Comparison of ENCODE assay signal across 25 cellular contexts in genomic region chr2:122001441-122001874, GRCh38.
A peak's percentile ranks its signal among the peaks of the same experiment; 100 is the strongest.
DNase-seq lines count a peak whose midpoint lies in the region; ATAC-seq and TF ChIP-seq lines count a peak whose summit lies in the region.
"Had no signal": no experiment of that assay in that cellular context is flagged by ENCODE, and none has a peak within 500 bp of the region (broad histone marks: within the 10 kb centered on the region; RNA-seq: fewer than 3 reads in every experiment).

No MANE protein-coding gene starts in this region.

- TF ChIP-seq EP300 in Ishikawa (IDR thresholded peaks at IDR 0.05; ENCODE audit: borderline replicate concordance), result peak; percentile 96

- ATAC-seq in activated CD8-positive, alpha-beta T cell treated with anti-CD3 and anti-CD28 coated beads for 36 hours, result no peak
- ATAC-seq in GM18907 (IDR thresholded peaks at IDR 0.05; ENCODE audit: unreplicated experiment), result no peak
- no peak for ATAC-seq in activated CD8-positive, alpha-beta memory T cell treated with anti-CD3 and anti-CD28 coated beads, Interleukin-2, amount 10 ng/mL, durations not matched to agents 7 days and 5 days
- ATAC-seq: PC-3 had no signal

- peak overlapping the region; percentile 54; the same call in 1 of the 2 replicates for H3K9ac ChIP-seq in BLaER1
- H3K9ac ChIP-seq: GM23248, KMS-11 had no signal

- no peaks in the 10 kb centered on the region for H3K9me3 ChIP-seq in BLaER1

- H3K36me3 ChIP-seq in BLaER1, result no peaks in the 10 kb centered on the region

- no peaks in the 10 kb centered on the region for H3K36me3 Mint-ChIP-seq in activated CD8-positive, alpha-beta T cell treated with anti-CD3 and anti-CD28 coated beads for 36 hours (ENCODE audit: low read depth)
- H3K36me3 Mint-ChIP-seq in activated CD8-positive, alpha-beta memory T cell treated with anti-CD3 and anti-CD28 coated beads, Interleukin-2, amount 10 ng/mL, durations not matched to agents 7 days and 5 days, result no peaks in the 10 kb centered on the region

- H3K4me1 ChIP-seq in BLaER1, result peaks cover 57% of the 10 kb centered on the region

- POLR2A ChIA-PET in activated CD8-positive, alpha-beta T cell treated with anti-CD3 and anti-CD28 coated beads for 36 hours (lab: Charles Lee), result no interaction called here

- CTCF ChIA-PET in activated CD8-positive, alpha-beta T cell treated with anti-CD3 and anti-CD28 coated beads for 36 hours (lab: Charles Lee), result no interaction called here
- CTCF ChIA-PET in activated CD8-positive, alpha-beta memory T cell treated with anti-CD3 and anti-CD28 coated beads, Interleukin-2, amount 10 ng/mL, durations not matched to agents 7 days and 5 days (lab: Charles Lee), result interaction anchor here (0.7 kb wide), 1 partner anchor 26 kb away, joined by 3 read pairs; no protein-coding TSS in a partner anchor

- H3K4me2 ChIP-seq in BLaER1, result peak overlapping the region; percentile 84
- H3K4me2 ChIP-seq: KMS-11 had no signal

- no peaks in the 10 kb centered on the region for H3K9me3 Mint-ChIP-seq in activated CD8-positive, alpha-beta T cell treated with anti-CD3 and anti-CD28 coated beads for 36 hours
- H3K9me3 Mint-ChIP-seq in activated CD8-positive, alpha-beta memory T cell treated with anti-CD3 and anti-CD28 coated beads, Interleukin-2, amount 10 ng/mL, durations not matched to agents 7 days and 5 days (ENCODE audit: low read depth), result no peaks in the 10 kb centered on the region
- H3K9me3 Mint-ChIP-seq: CD4-positive, alpha-beta T cell had no signal

- no peaks in the 10 kb centered on the region for H3K27me3 ChIP-seq in BLaER1

- intact Hi-C loops in activated CD8-positive, alpha-beta T cell treated with anti-CD3 and anti-CD28 coated beads for 36 hours (cut with micrococcal nuclease), result no loop called here

- peaks cover 2% of the 10 kb centered on the region for H3K27me3 Mint-ChIP-seq in activated CD8-positive, alpha-beta T cell treated with anti-CD3 and anti-CD28 coated beads for 36 hours
- peaks cover 3% of the 10 kb centered on the region for H3K27me3 Mint-ChIP-seq in activated CD8-positive, alpha-beta memory T cell treated with anti-CD3 and anti-CD28 coated beads, Interleukin-2, amount 10 ng/mL, durations not matched to agents 7 days and 5 days

- no peak overlapping the region for H3K27ac Mint-ChIP-seq in activated CD8-positive, alpha-beta T cell treated with anti-CD3 and anti-CD28 coated beads for 36 hours
- no peak overlapping the region for H3K27ac Mint-ChIP-seq in activated CD8-positive, alpha-beta memory T cell treated with anti-CD3 and anti-CD28 coated beads, Interleukin-2, amount 10 ng/mL, durations not matched to agents 7 days and 5 days
- H3K27ac Mint-ChIP-seq: CD4-positive, alpha-beta T cell had no signal

- no peak for TF ChIP-seq CTCF in foreskin fibroblast (IDR thresholded peaks at IDR 0.05; ENCODE audit: low read depth, low read length)
- TF ChIP-seq CTCF in activated CD8-positive, alpha-beta T cell treated with anti-CD3 and anti-CD28 coated beads for 36 hours (IDR thresholded peaks at IDR 0.05), result no peak

- DNase-seq in iris pigment epithelial cell (ENCODE audit: low read depth) (peak; percentile 5), non-pigmented ciliary epithelial cell (ENCODE audit: low read depth) (peak; percentile 4), foreskin fibroblast (no peak)
- DNase-seq in activated CD8-positive, alpha-beta T cell treated with anti-CD3 and anti-CD28 coated beads for 36 hours, result no peak
- DNase-seq in activated CD8-positive, alpha-beta memory T cell treated with anti-CD3 and anti-CD28 coated beads, Interleukin-2, amount 10 ng/mL, durations not matched to agents 7 days and 5 days, result no peak
- DNase-seq: 8988T; CD4-positive, alpha-beta T cell; EL; GF-D8; GM23248; H7; NCI-H1048; NCI-H1417; NCI-H1694; NCI-H2029 treated with DMSO at 0.1 percent for 48 hours; NCI-H446 treated with DMSO at 0.1 percent for 48 hours; NCI-H526; NCI-H82; NK-92 treated with Interleukin-12 subunit alpha and Interleukin-12 subunit beta, amount 100 ng/mL, for 24 hours; PC-3; SHP77 had no signal

- H3K4me3 ChIP-seq in BLaER1 (no peak overlapping the region), foreskin fibroblast (ENCODE audit: low read depth in 1 of 2, low read length in 2 of 2) (no peak overlapping the region)
- H3K4me3 ChIP-seq: GM23248 had no signal

- no peak overlapping the region for H3K4me3 Mint-ChIP-seq in activated CD8-positive, alpha-beta T cell treated with anti-CD3 and anti-CD28 coated beads for 36 hours
- H3K4me3 Mint-ChIP-seq in activated CD8-positive, alpha-beta memory T cell treated with anti-CD3 and anti-CD28 coated beads, Interleukin-2, amount 10 ng/mL, durations not matched to agents 7 days and 5 days, result no peak overlapping the region
- H3K4me3 Mint-ChIP-seq: CD4-positive, alpha-beta T cell had no signal

- H3K27ac ChIP-seq in BLaER1, result peak overlapping the region; percentile 78
- H3K27ac ChIP-seq: GM23248, KMS-11 had no signal

- peak; percentile 19; the same call in 1 of the 2 replicates for TF ChIP-seq RAD21 in Ishikawa (IDR thresholded peaks at IDR 0.05; ENCODE audit: low read depth)

- no peaks in the 10 kb centered on the region for H4K20me1 ChIP-seq in BLaER1

- H3K4me1 Mint-ChIP-seq in activated CD8-positive, alpha-beta T cell treated with anti-CD3 and anti-CD28 coated beads for 36 hours (ENCODE audit: low read depth), result no peaks in the 10 kb centered on the region
- H3K4me1 Mint-ChIP-seq in activated CD8-positive, alpha-beta memory T cell treated with anti-CD3 and anti-CD28 coated beads, Interleukin-2, amount 10 ng/mL, durations not matched to agents 7 days and 5 days, result no peaks in the 10 kb centered on the region

TF ChIP-seq in Ishikawa, 13 proteins besides CTCF, POLR2A, EP300 and RAD21:
- TF ChIP-seq CREB1 (IDR thresholded peaks at IDR 0.05; ENCODE audit: low read depth) (no peak), TEAD4 (IDR thresholded peaks at IDR 0.05) (peak; percentile 79), FOXM1 (IDR thresholded peaks at IDR 0.05; ENCODE audit: borderline replicate concordance, low read depth) (peak; percentile 89), REST (IDR thresholded peaks at IDR 0.05; ENCODE audit: low read depth) (no peak), MAX (IDR thresholded peaks at IDR 0.05) (peak; percentile 35), USF1 (IDR thresholded peaks at IDR 0.05) (no peak), NFIC (IDR thresholded peaks at IDR 0.05) (peak; percentile 84), TCF12 (IDR thresholded peaks at IDR 0.05; ENCODE audit: low read depth) (peak; percentile 94), YY1 (IDR thresholded peaks at IDR 0.05; ENCODE audit: low read depth) (peak; percentile 66)

Comparison
In these comparisons a context has a peak if more than half of its experiments do, and no peak if none do; other contexts are left out.
1. DNase-seq: peak in iris pigment epithelial cell (single experiment) and non-pigmented ciliary epithelial cell (single experiment); none in foreskin fibroblast (0 of 2), activated CD8-positive, alpha-beta T cell treated with anti-CD3 and anti-CD28 coated beads for 36 hours (single experiment) and activated CD8-positive, alpha-beta memory T cell treated with anti-CD3 and anti-CD28 coated beads, Interleukin-2, amount 10 ng/mL, durations not matched to agents 7 days and 5 days (single experiment).